ENCODE assay signal across 18 cellular contexts in genomic region chr6:12962529-12962928, GRCh38.
DNase-seq lines count a peak whose midpoint lies in the region; TF ChIP-seq lines count a peak whose summit lies in the region.
"Had no signal": no experiment of that assay in that cellular context is flagged by ENCODE, and none has a peak within 500 bp of the region (broad histone marks: within the 10 kb centered on the region; RNA-seq: fewer than 3 reads in every experiment).

No MANE protein-coding gene starts in this region.

- H3K4me3 ChIP-seq in neural progenitor cell = no peak overlapping the region
- H3K4me3 ChIP-seq in brain microvascular endothelial cell (ENCODE audit: low read depth, low read length) = no peak overlapping the region
- H3K4me3 ChIP-seq: breast epithelium, SJCRH30 had no signal

- H3K9me3 ChIP-seq in neural progenitor cell (ENCODE audit: low read depth) = no peaks in the 10 kb centered on the region
- H3K9me3 ChIP-seq: breast epithelium, SJCRH30 had no signal

- H3K9me3 Mint-ChIP-seq in endothelial cell (ENCODE audit: unreplicated experiment) (no peaks in the 10 kb centered on the region), neural progenitor cell (no peaks in the 10 kb centered on the region)
- H3K9me3 Mint-ChIP-seq: mesothelial cell of epicardium; stimulated activated naive CD8-positive, alpha-beta T cell treated with anti-CD3 and anti-CD28 coated beads, Interleukin-15, Interleukin-2, amounts not matched to agents 100 ng/mL and 50 ng/mL, for 24 hours had no signal

- no peaks in the 10 kb centered on the region for H3K79me2 ChIP-seq in neural progenitor cell (ENCODE audit: low read depth)

- H3K9ac ChIP-seq in neural progenitor cell = no peak overlapping the region

- H3K27ac ChIP-seq in C4-2B (peak overlapping the region; percentile 48; the same call in 1 of the 2 replicates), neural progenitor cell (no peak overlapping the region), brain microvascular endothelial cell (no peak overlapping the region)
- H3K27ac ChIP-seq: SJCRH30 had no signal

- H3K36me3 Mint-ChIP-seq in endothelial cell (ENCODE audit: low read depth, unreplicated experiment) (peaks cover 3% of the 10 kb centered on the region), neural progenitor cell (no peaks in the 10 kb centered on the region)
- H3K36me3 Mint-ChIP-seq: mesothelial cell of epicardium had no signal

- H3K27me3 ChIP-seq in neural progenitor cell (peaks cover 29% of the 10 kb centered on the region), brain microvascular endothelial cell (replicated peaks) (no peaks in the 10 kb centered on the region)
- H3K27me3 ChIP-seq: breast epithelium, SJCRH30 had no signal

- H3K36me3 ChIP-seq in neural progenitor cell (no peaks in the 10 kb centered on the region), brain microvascular endothelial cell (replicated peaks) (no peaks in the 10 kb centered on the region)
- H3K36me3 ChIP-seq: breast epithelium, SJCRH30 had no signal

- peak; percentile 86 for DNase-seq in LHCN-M2 (ENCODE audit: low read depth)
- no peak for DNase-seq in endothelial cell (ENCODE audit: low spot score)
- DNase-seq in neural progenitor cell (ENCODE audit: low spot score) = no peak
- DNase-seq in brain microvascular endothelial cell = no peak
- DNase-seq in islet precursor cell = no peak
- DNase-seq in NCI-H345 (lab: John Stamatoyannopoulos, UW) = no peak
- no peak for DNase-seq in UCSD-AML1 (lab: John Stamatoyannopoulos, UW; ENCODE audit: unreplicated experiment)
- DNase-seq: activated naive CD4-positive, alpha-beta T cell treated with Interleukin-2 at 50 U/mL for 16 hours; C1 segment of cervical spinal cord; DMS79; foreskin melanocyte; H7; NCI-H1105 treated with DMSO at 0.1 percent for 48 hours had no signal

- H3K4me1 Mint-ChIP-seq in endothelial cell (ENCODE audit: unreplicated experiment) (peaks cover 63% of the 10 kb centered on the region), neural progenitor cell (peaks cover 12% of the 10 kb centered on the region)

- H3K27me3 Mint-ChIP-seq in endothelial cell (ENCODE audit: unreplicated experiment) = peaks cover 3% of the 10 kb centered on the region
- no peaks in the 10 kb centered on the region for H3K27me3 Mint-ChIP-seq in neural progenitor cell (ENCODE audit: insufficient read depth, low read depth)

- in situ Hi-C loops in brain microvascular endothelial cell (cut with HindIII; ENCODE audit: low pct_ligation_motif_present, low sequenced_read_pairs) = no loop called here

- peaks cover 12% of the 10 kb centered on the region for H3K4me1 ChIP-seq in neural progenitor cell
- H3K4me1 ChIP-seq: breast epithelium, SJCRH30 had no signal

- H3K4me3 Mint-ChIP-seq in endothelial cell (ENCODE audit: unreplicated experiment) = no peak overlapping the region
- no peak overlapping the region for H3K4me3 Mint-ChIP-seq in neural progenitor cell
- H3K4me3 Mint-ChIP-seq: mesothelial cell of epicardium; stimulated activated naive CD8-positive, alpha-beta T cell treated with anti-CD3 and anti-CD28 coated beads, Interleukin-15, Interleukin-2, amounts not matched to agents 100 ng/mL and 50 ng/mL, for 24 hours had no signal

- H3K4me2 ChIP-seq in neural progenitor cell = no peak overlapping the region

- H3K27ac Mint-ChIP-seq in endothelial cell (ENCODE audit: unreplicated experiment) (peak overlapping the region; percentile 82), neural progenitor cell (peak overlapping the region; percentile 11)
- H3K27ac Mint-ChIP-seq: mesothelial cell of epicardium had no signal

- H3F3A ChIP-seq in neural progenitor cell (ENCODE audit: low read depth) = peaks cover 7% of the 10 kb centered on the region

- TF ChIP-seq CTCF in C4-2B (conservative IDR thresholded peaks at IDR 0.05) (no peak), endothelial cell (IDR thresholded peaks at IDR 0.05; ENCODE audit: unreplicated experiment) (no peak), neural progenitor cell (IDR thresholded peaks at IDR 0.05) (no peak), brain microvascular endothelial cell (IDR thresholded peaks at IDR 0.05; ENCODE audit: low read depth, low read length, missing control alignments) (no peak)

- no peak overlapping the region for H2AFZ ChIP-seq in neural progenitor cell (replicated peaks)

- no peaks in the 10 kb centered on the region for H4K20me1 ChIP-seq in neural progenitor cell (ENCODE audit: low read depth)
